Comparison of ENCODE assay signal across 26 cellular contexts in genomic region chr16:27224271-27224737, GRCh38. TPM values are rescaled to one million over a fixed set of nuclear protein-coding genes. Genes with fewer than 3 reads are reported as not detected.
DNase-seq lines count a peak whose midpoint lies in the region; ATAC-seq, FAIRE-seq and TF ChIP-seq lines count a peak whose summit lies in the region.
"Had no signal": no experiment of that assay in that cellular context is flagged by ENCODE, and none has a peak within 500 bp of the region (broad histone marks: within the 10 kb centered on the region; RNA-seq: fewer than 3 reads in every experiment).

No MANE protein-coding gene starts in this region.

- ATAC-seq in activated CD8-positive, alpha-beta T cell treated with anti-CD3 and anti-CD28 coated beads, Interleukin-2, amount 10 ng/mL, durations not matched to agents 7 days and 5 days: no peak
- ATAC-seq in activated CD8-positive, alpha-beta T cell treated with anti-CD3 and anti-CD28 coated beads for 36 hours: no peak
- ATAC-seq in T-helper 17 cell: no peak
- ATAC-seq in HG03439 (IDR thresholded peaks at IDR 0.05; ENCODE audit: unreplicated experiment): no peak
- ATAC-seq: activated T-cell treated with anti-CD3 and anti-CD28 coated beads, Interleukin-2, amount 50 U/mL, for 4 hours; body of pancreas; upper lobe of right lung had no signal

- H2AFZ ChIP-seq in H1 (ENCODE audit: low read length) (no peak overlapping the region), osteoblast (ENCODE audit: low read length) (no peak overlapping the region)
- H2AFZ ChIP-seq: hepatocyte had no signal

- peaks cover 21% of the 10 kb centered on the region for H3K36me3 Mint-ChIP-seq in activated CD8-positive, alpha-beta T cell treated with anti-CD3 and anti-CD28 coated beads, Interleukin-2, amount 10 ng/mL, durations not matched to agents 7 days and 5 days (ENCODE audit: low read depth)
- H3K36me3 Mint-ChIP-seq in activated CD8-positive, alpha-beta T cell treated with anti-CD3 and anti-CD28 coated beads for 36 hours (ENCODE audit: low read depth): peaks cover 23% of the 10 kb centered on the region
- H3K36me3 Mint-ChIP-seq in T-helper 17 cell (ENCODE audit: low read depth): peaks cover 2% of the 10 kb centered on the region

- no peaks in the 10 kb centered on the region for H3K9me3 ChIP-seq in T-helper 17 cell (ENCODE audit: control insufficient read depth, low read length, poor library complexity, severe bottlenecking)
- H3K9me3 ChIP-seq in H1 (ENCODE audit: insufficient read depth in 2 of 2, low read depth in 1 of 2, low read length in 1 of 2): no peaks in the 10 kb centered on the region
- H3K9me3 ChIP-seq in osteoblast (ENCODE audit: low read depth, low read length): no peaks in the 10 kb centered on the region
- H3K9me3 ChIP-seq: body of pancreas, esophagus muscularis mucosa, upper lobe of right lung had no signal

- H3K14ac ChIP-seq in H1 (ENCODE audit: insufficient read length): no peak overlapping the region

- no peak overlapping the region for H3K23ac ChIP-seq in H1 (ENCODE audit: insufficient read length)

- no peak overlapping the region for H4K91ac ChIP-seq in H1 (replicated peaks; ENCODE audit: insufficient read length, low read length)

- H3K27me3 ChIP-seq in H1 (replicated peaks in 1 of 4; ENCODE audit: control insufficient read depth in 3 of 4, extremely low read depth in 1 of 4, insufficient read depth in 3 of 4, low read length in 3 of 4) (no peaks in the 10 kb centered on the region), osteoblast (ENCODE audit: insufficient read depth, low read length) (no peaks in the 10 kb centered on the region)
- H3K27me3 ChIP-seq: body of pancreas, esophagus muscularis mucosa, hepatocyte, upper lobe of right lung had no signal

- H4K20me1 ChIP-seq in H1 (replicated peaks in 1 of 2; ENCODE audit: control insufficient read depth in 1 of 2, insufficient read depth in 2 of 2, low read length in 2 of 2) (no peaks in the 10 kb centered on the region), osteoblast (ENCODE audit: insufficient read depth, low read length) (no peaks in the 10 kb centered on the region)

- no peak overlapping the region for H3K18ac ChIP-seq in H1 (ENCODE audit: extremely low read depth, low read length)

- no peak overlapping the region for H3K4me3 ChIP-seq in H1 (ENCODE audit: extremely low read depth in 1 of 4, insufficient read depth in 2 of 4, low read depth in 3 of 4, low read length in 4 of 4)
- H3K4me3 ChIP-seq in osteoblast (ENCODE audit: insufficient read depth, low read length): no peak overlapping the region
- H3K4me3 ChIP-seq: body of pancreas, esophagus muscularis mucosa, hepatocyte, SK-N-MC, upper lobe of right lung had no signal

- H2BK15ac ChIP-seq in H1 (ENCODE audit: low read length): no peak overlapping the region

- H3K27ac Mint-ChIP-seq in activated CD8-positive, alpha-beta T cell treated with anti-CD3 and anti-CD28 coated beads, Interleukin-2, amount 10 ng/mL, durations not matched to agents 7 days and 5 days: peak overlapping the region; percentile 50
- no peak overlapping the region for H3K27ac Mint-ChIP-seq in activated CD8-positive, alpha-beta T cell treated with anti-CD3 and anti-CD28 coated beads for 36 hours
- peak overlapping the region; percentile 47 for H3K27ac Mint-ChIP-seq in T-helper 17 cell
- H3K27ac Mint-ChIP-seq: activated B cell treated with CpG ODN at 0.5 μM for 24 hours; activated CD4-positive, alpha-beta memory T cell treated with anti-CD3 and anti-CD28 coated beads for 36 hours had no signal

- no peak overlapping the region for H2BK12ac ChIP-seq in H1 (ENCODE audit: low read depth, low read length)

- H3K4ac ChIP-seq in H1 (replicated peaks; ENCODE audit: insufficient read length, low read depth, low read length): no peak overlapping the region

- H3K23me2 ChIP-seq in H1 (ENCODE audit: low read depth, low read length): no peaks in the 10 kb centered on the region

- no peak overlapping the region for H2BK5ac ChIP-seq in H1 (ENCODE audit: low read depth, low read length)

- H3K36me3 ChIP-seq in H1 (ENCODE audit: control insufficient read depth in 2 of 4, insufficient read depth in 4 of 4, low read length in 3 of 4): no peaks in the 10 kb centered on the region
- peaks cover 6% of the 10 kb centered on the region for H3K36me3 ChIP-seq in osteoblast (ENCODE audit: insufficient read depth, low read length)

- TF ChIP-seq CTCF in activated CD8-positive, alpha-beta T cell treated with anti-CD3 and anti-CD28 coated beads for 36 hours (IDR thresholded peaks at IDR 0.05): no peak
- no peak for TF ChIP-seq CTCF in H1 (IDR thresholded peaks at IDR 0.05; ENCODE audit: control extremely low read depth in 1 of 3, insufficient read depth in 1 of 3, low read depth in 1 of 3, low read length in 3 of 3)
- TF ChIP-seq CTCF in osteoblast (IDR thresholded peaks at IDR 0.05; ENCODE audit: extremely low read depth, low read depth, low read length): no peak

- no peak for DNase-seq in activated CD8-positive, alpha-beta T cell treated with anti-CD3 and anti-CD28 coated beads, Interleukin-2, amount 10 ng/mL, durations not matched to agents 7 days and 5 days
- no peak for DNase-seq in activated CD8-positive, alpha-beta T cell treated with anti-CD3 and anti-CD28 coated beads for 36 hours
- no peak for DNase-seq in T-helper 17 cell
- no peak for DNase-seq in H1 (ENCODE audit: low read depth in 1 of 2, low spot score in 2 of 2)
- DNase-seq in osteoblast (ENCODE audit: insufficient read length, low spot score, missing footprints): peak; percentile 58
- DNase-seq in NK-92 (lab: John Stamatoyannopoulos, UW; ENCODE audit: unreplicated experiment): no peak
- no peak for DNase-seq in GM03348 (ENCODE audit: low spot score)
- DNase-seq: activated B cell treated with CpG ODN at 0.5 μM for 24 hours; activated CD4-positive, alpha-beta memory T cell treated with anti-CD3 and anti-CD28 coated beads for 36 hours; activated T-cell treated with anti-CD3 and anti-CD28 coated beads, Interleukin-2, amount 50 U/mL, for 4 hours; AML-193; body of pancreas; Calu3; MV-4-11; NCI-H2171 treated with DMSO at 0.1 percent for 48 hours; NCI-H526; occipital lobe; stimulated activated CD4-positive, alpha-beta T cell treated with anti-CD3 and anti-CD28 coated beads, Interleukin-4, amount 100 ng/mL, for 24 hours; upper lobe of right lung had no signal

- WGBS in H1 (ENCODE audit: extremely low coverage in 1 of 2, insufficient coverage in 1 of 2, insufficient read length in 1 of 2, insufficient replicate concordance in 2 of 2, low coverage in 1 of 2, low lambda C conversion rate in 2 of 2, missing lambda C conversion rate in 1 of 2), 2 experiments: 85% methylated on average over 14 of the region's 14 CpGs; no CpG with 5 or more reads in 1 of the 2 experiments

- no peak overlapping the region for H2AK5ac ChIP-seq in H1 (ENCODE audit: low read depth, low read length)

- POLR2A ChIA-PET in activated CD8-positive, alpha-beta T cell treated with anti-CD3 and anti-CD28 coated beads, Interleukin-2, amount 10 ng/mL, durations not matched to agents 7 days and 5 days (lab: Charles Lee): no interaction called here
- POLR2A ChIA-PET in activated CD8-positive, alpha-beta T cell treated with anti-CD3 and anti-CD28 coated beads for 36 hours (lab: Charles Lee): interaction anchor here (1.1 to 2.8 kb wide), 2 partner anchors 11 to 13 kb away, joined by 3 to 13 read pairs; no protein-coding TSS in a partner anchor
- POLR2A ChIA-PET in H1 (lab: Charles Lee; ENCODE audit: partially characterized antibody): interaction anchor here (1.0 to 3.5 kb wide), 3 partner anchors 10 to 20 kb away, joined by 3 to 13 read pairs (median 3); partner anchors contain the start of gene KDM8

- TF ChIP-seq POLR2A in H1 (IDR thresholded peaks at IDR 0.05; ENCODE audit: control extremely low read depth in 1 of 2, low read depth in 2 of 2, low read length in 2 of 2): no peak

- CTCF ChIA-PET in activated CD8-positive, alpha-beta T cell treated with anti-CD3 and anti-CD28 coated beads, Interleukin-2, amount 10 ng/mL, durations not matched to agents 7 days and 5 days (lab: Charles Lee): no interaction called here
- CTCF ChIA-PET in activated CD8-positive, alpha-beta T cell treated with anti-CD3 and anti-CD28 coated beads for 36 hours (lab: Charles Lee): interaction anchor here (1.5 to 2.6 kb wide), 3 partner anchors 11 to 92 kb away, joined by 7 to 14 read pairs (median 8); no protein-coding TSS in a partner anchor
- CTCF ChIA-PET in H1 (lab: Charles Lee; ENCODE audit: partially characterized antibody): interaction anchor here (1.3 to 7.6 kb wide), 8 partner anchors 8 to 233 kb away, joined by 3 to 73 read pairs (median 6); no protein-coding TSS in a partner anchor

- H3K4me3 Mint-ChIP-seq in activated CD8-positive, alpha-beta T cell treated with anti-CD3 and anti-CD28 coated beads, Interleukin-2, amount 10 ng/mL, durations not matched to agents 7 days and 5 days: no peak overlapping the region
- H3K4me3 Mint-ChIP-seq in activated CD8-positive, alpha-beta T cell treated with anti-CD3 and anti-CD28 coated beads for 36 hours: no peak overlapping the region
- H3K4me3 Mint-ChIP-seq in T-helper 17 cell: no peak overlapping the region
- H3K4me3 Mint-ChIP-seq: activated B cell treated with CpG ODN at 0.5 μM for 24 hours; activated CD4-positive, alpha-beta memory T cell treated with anti-CD3 and anti-CD28 coated beads for 36 hours; activated T-cell treated with anti-CD3 and anti-CD28 coated beads, Interleukin-2, amount 50 U/mL, for 4 hours had no signal

- FAIRE-seq in H1 (lab: Jason Lieb, UNC): no peak
- FAIRE-seq: colon, frontal cortex, GM18507 had no signal

- no peaks in the 10 kb centered on the region for H3K79me1 ChIP-seq in H1 (ENCODE audit: low read depth, low read length)

- H3K79me2 ChIP-seq in H1 (ENCODE audit: control insufficient read depth in 1 of 2, insufficient read depth in 2 of 2, low read length in 2 of 2) (no peaks in the 10 kb centered on the region), osteoblast (ENCODE audit: insufficient read depth, low read length) (no peaks in the 10 kb centered on the region)
- H3K79me2 ChIP-seq: hepatocyte had no signal

- TF ChIP-seq EP300 in H1 (IDR thresholded peaks at IDR 0.05; ENCODE audit: borderline replicate concordance in 1 of 2, low read depth in 2 of 2, low read length in 2 of 2): no peak

- intact Hi-C loops in activated CD8-positive, alpha-beta T cell treated with anti-CD3 and anti-CD28 coated beads for 36 hours (cut with micrococcal nuclease): no loop called here

- no peaks in the 10 kb centered on the region for H3K9me3 Mint-ChIP-seq in activated CD8-positive, alpha-beta T cell treated with anti-CD3 and anti-CD28 coated beads, Interleukin-2, amount 10 ng/mL, durations not matched to agents 7 days and 5 days (ENCODE audit: insufficient read depth)
- H3K9me3 Mint-ChIP-seq in activated CD8-positive, alpha-beta T cell treated with anti-CD3 and anti-CD28 coated beads for 36 hours: no peaks in the 10 kb centered on the region
- H3K9me3 Mint-ChIP-seq: activated B cell treated with CpG ODN at 0.5 μM for 24 hours; activated CD4-positive, alpha-beta memory T cell treated with anti-CD3 and anti-CD28 coated beads for 36 hours; activated T-cell treated with anti-CD3 and anti-CD28 coated beads, Interleukin-2, amount 50 U/mL, for 4 hours had no signal

- no peak overlapping the region for H4K5ac ChIP-seq in H1 (ENCODE audit: insufficient read length, low read depth, low read length)

- 0 out of 7 replicates have a peak, but pooled peaks cover 0 to 2% (median 0%) of the 10 kb centered on the region in 4 experiments for H3K4me1 ChIP-seq in H1 (replicated peaks in 1 of 4; ENCODE audit: control insufficient read depth in 3 of 4, insufficient read depth in 4 of 4, low read length in 3 of 4)
- peaks cover 2% of the 10 kb centered on the region for H3K4me1 ChIP-seq in osteoblast (ENCODE audit: insufficient read depth, low read length)

- H3K9ac ChIP-seq in H1 (replicated peaks in 1 of 4; ENCODE audit: extremely low read depth in 1 of 4, low read depth in 3 of 4, low read length in 3 of 4): no peak overlapping the region

- H3K27ac ChIP-seq in H1 (ENCODE audit: low read depth, low read length) (no peak overlapping the region), osteoblast (ENCODE audit: low read depth, low read length) (no peak overlapping the region)
- H3K27ac ChIP-seq: hepatocyte, SK-N-MC, upper lobe of right lung had no signal

- no peaks in the 10 kb centered on the region for H3K27me3 Mint-ChIP-seq in activated CD8-positive, alpha-beta T cell treated with anti-CD3 and anti-CD28 coated beads, Interleukin-2, amount 10 ng/mL, durations not matched to agents 7 days and 5 days (ENCODE audit: low read depth)
- no peaks in the 10 kb centered on the region for H3K27me3 Mint-ChIP-seq in activated CD8-positive, alpha-beta T cell treated with anti-CD3 and anti-CD28 coated beads for 36 hours
- no peaks in the 10 kb centered on the region for H3K27me3 Mint-ChIP-seq in T-helper 17 cell
- H3K27me3 Mint-ChIP-seq: activated B cell treated with CpG ODN at 0.5 μM for 24 hours; activated CD4-positive, alpha-beta memory T cell treated with anti-CD3 and anti-CD28 coated beads for 36 hours had no signal

- no peak overlapping the region for H2BK20ac ChIP-seq in H1 (ENCODE audit: low read length)

- no peak for TF ChIP-seq RAD21 in H1 (IDR thresholded peaks at IDR 0.05 in 1 of 2, conservative IDR thresholded peaks at IDR 0.05 in 1 of 2; ENCODE audit: low read depth in 2 of 2, low read length in 2 of 2)

- H3K4me2 ChIP-seq in H1 (ENCODE audit: insufficient read depth in 1 of 2, low read depth in 2 of 2, low read length in 2 of 2) (no peak overlapping the region), osteoblast (ENCODE audit: insufficient read depth, low read length) (no peak overlapping the region)
- H3K4me2 ChIP-seq: hepatocyte had no signal

- H3K4me1 Mint-ChIP-seq in activated CD8-positive, alpha-beta T cell treated with anti-CD3 and anti-CD28 coated beads, Interleukin-2, amount 10 ng/mL, durations not matched to agents 7 days and 5 days (ENCODE audit: low read depth): peaks cover 27% of the 10 kb centered on the region
- peaks cover 27% of the 10 kb centered on the region for H3K4me1 Mint-ChIP-seq in activated CD8-positive, alpha-beta T cell treated with anti-CD3 and anti-CD28 coated beads for 36 hours (ENCODE audit: low read depth)
- peaks cover 16% of the 10 kb centered on the region for H3K4me1 Mint-ChIP-seq in T-helper 17 cell

- H3K56ac ChIP-seq in H1 (replicated peaks; ENCODE audit: insufficient read length, low read depth, low read length): no peak overlapping the region

- peak overlapping the region; percentile 18 for H4K8ac ChIP-seq in H1 (ENCODE audit: extremely low read depth, insufficient read depth, low read length)

- H2BK120ac ChIP-seq in H1 (replicated peaks; ENCODE audit: low read depth, low read length): no peak overlapping the region

RNA-seq across cellular contexts. Expression of gene KDM8, which starts 21.0 kb away (rescaled TPM):
- total RNA-seq in activated CD8-positive, alpha-beta T cell treated with anti-CD3 and anti-CD28 coated beads, Interleukin-2, amount 10 ng/mL, durations not matched to agents 7 days and 5 days: 10 to 100 TPM; 14.7 to 15.0 TPM
- total RNA-seq in activated CD8-positive, alpha-beta T cell treated with anti-CD3 and anti-CD28 coated beads for 36 hours: 10 to 100 TPM; 10.9 to 12.7 TPM
- total RNA-seq in T-helper 17 cell (10 to 100 TPM; 11.6 to 11.9 TPM), osteoblast (2.9 and 6.2 TPM in 2 replicates)
- 10.3 and 14.6 TPM in 2 replicates for total RNA-seq in H1 (2021; fragmentation: NEBNext Ultra II Directional; extraction: Animal tissue kit (Norgen Biotek cat#: 25700))
- 8.1 and 12.8 TPM in 2 replicates for polyA plus RNA-seq in H1 (2011; rRNA removed)
- polyA plus RNA-seq in H1 (2011; cell fraction: cytosol; rRNA removed): 7.2 TPM
- 11.6 TPM for polyA plus RNA-seq in H1 (2011; cell fraction: nucleus; rRNA removed)
- 5.0 to 9.1 TPM (median 7.2 TPM) in 4 replicates for polyA plus RNA-seq in H1 (2012, experiment 1 of 2)
- polyA plus RNA-seq in H1 (2012, experiment 2 of 2): 6.9 TPM
- polyA plus RNA-seq in H1 (2013, experiment 1 of 2): 4.7 TPM
- 4.9 TPM for polyA plus RNA-seq in H1 (2013, experiment 2 of 2)
- 6.5 and 11.8 TPM in 2 replicates for polyA minus RNA-seq in H1 (2011; rRNA and poly(A)+ RNA removed)
- polyA minus RNA-seq in H1 (2011; cell fraction: cytosol; rRNA and poly(A)+ RNA removed): 4.6 TPM
- polyA minus RNA-seq in H1 (2011; cell fraction: nucleus; rRNA and poly(A)+ RNA removed): 16.0 TPM

RNA-seq across cellular contexts. Expression of gene NSMCE1, which starts 44.3 kb away (rescaled TPM):
- 10 to 100 TPM; 87.3 to 94.9 TPM for total RNA-seq in activated CD8-positive, alpha-beta T cell treated with anti-CD3 and anti-CD28 coated beads, Interleukin-2, amount 10 ng/mL, durations not matched to agents 7 days and 5 days
- total RNA-seq in activated CD8-positive, alpha-beta T cell treated with anti-CD3 and anti-CD28 coated beads for 36 hours: 100 to 1,000 TPM; 150 to 156 TPM
- total RNA-seq in T-helper 17 cell (10 to 100 TPM; 35.1 to 49.2 TPM), osteoblast (57.9 and 71.3 TPM in 2 replicates)
- total RNA-seq in H1 (2021; fragmentation: NEBNext Ultra II Directional; extraction: Animal tissue kit (Norgen Biotek cat#: 25700)): 16.6 and 18.4 TPM in 2 replicates
- polyA plus RNA-seq in H1 (2011; rRNA removed): 8.1 and 8.7 TPM in 2 replicates
- polyA plus RNA-seq in H1 (2011; cell fraction: cytosol; rRNA removed): 14.7 TPM
- 7.4 TPM for polyA plus RNA-seq in H1 (2011; cell fraction: nucleus; rRNA removed)
- 20.7 to 29.4 TPM (median 24.4 TPM) in 4 replicates for polyA plus RNA-seq in H1 (2012, experiment 1 of 2)
- polyA plus RNA-seq in H1 (2012, experiment 2 of 2): 29.3 TPM
- 35.3 TPM for polyA plus RNA-seq in H1 (2013, experiment 1 of 2)
- 37.6 TPM for polyA plus RNA-seq in H1 (2013, experiment 2 of 2)
- polyA minus RNA-seq in H1 (2011; rRNA and poly(A)+ RNA removed): 6.5 and 28.8 TPM in 2 replicates
- polyA minus RNA-seq in H1 (2011; cell fraction: cytosol; rRNA and poly(A)+ RNA removed): 7.0 TPM
- polyA minus RNA-seq in H1 (2011; cell fraction: nucleus; rRNA and poly(A)+ RNA removed): 3.3 TPM
